10 cellular contexts compared by ENCODE assay signal in genomic region chr7:5549096-5549896, GRCh38. TPM values are rescaled to one million over a fixed set of nuclear protein-coding genes. Genes with fewer than 3 reads are reported as not detected.
DNase-seq lines count a peak whose midpoint lies in the region; ATAC-seq and TF ChIP-seq lines count a peak whose summit lies in the region.
"Had no signal": no experiment of that assay in that cellular context is flagged by ENCODE, and none has a peak within 500 bp of the region (broad histone marks: within the 10 kb centered on the region; RNA-seq: fewer than 3 reads in every experiment).

No MANE protein-coding gene starts in this region.

- CTCF ChIA-PET in activated CD4-positive, alpha-beta memory T cell treated with anti-CD3 and anti-CD28 coated beads, Interleukin-2, amount 10 ng/mL, durations not matched to agents 7 days and 5 days (lab: Charles Lee), result interaction anchor here (0.6 to 2.3 kb wide), 5 partner anchors 9 to 143 kb away, joined by 3 to 6 read pairs (median 4); no protein-coding TSS in a partner anchor

- ATAC-seq in HG02642 (IDR thresholded peaks at IDR 0.05; ENCODE audit: poor library complexity, unreplicated experiment), result no peak
- ATAC-seq in HG02678 (IDR thresholded peaks at IDR 0.05; ENCODE audit: unreplicated experiment), result no peak

- no peak for TF ChIP-seq CTCF in tibial nerve (IDR thresholded peaks at IDR 0.05)

- H3K4me1 Mint-ChIP-seq in activated CD4-positive, alpha-beta memory T cell treated with anti-CD3 and anti-CD28 coated beads, Interleukin-2, amount 10 ng/mL, durations not matched to agents 7 days and 5 days, result peaks cover 12% of the 10 kb centered on the region

- 62 to 68% methylated on average over 12 to 13 of the region's 13 CpGs for WGBS in tibial nerve, 2 donors

- H3K9me3 ChIP-seq in tibial nerve, result no peaks in the 10 kb centered on the region
- H3K9me3 ChIP-seq: SJCRH30 had no signal

- no peak for TF ChIP-seq EP300 in tibial nerve (IDR thresholded peaks at IDR 0.05)

- no peak overlapping the region for H3K4me3 ChIP-seq in tibial nerve
- H3K4me3 ChIP-seq: dorsolateral prefrontal cortex, SJCRH30 had no signal

- H3K27me3 ChIP-seq in tibial nerve, result no peaks in the 10 kb centered on the region
- H3K27me3 ChIP-seq: dorsolateral prefrontal cortex had no signal

- TF ChIP-seq POLR2A in tibial nerve (IDR thresholded peaks at IDR 0.05), result no peak

- no peaks in the 10 kb centered on the region for H3K9me3 Mint-ChIP-seq in activated CD4-positive, alpha-beta memory T cell treated with anti-CD3 and anti-CD28 coated beads, Interleukin-2, amount 10 ng/mL, durations not matched to agents 7 days and 5 days

- H3K36me3 Mint-ChIP-seq in activated CD4-positive, alpha-beta memory T cell treated with anti-CD3 and anti-CD28 coated beads, Interleukin-2, amount 10 ng/mL, durations not matched to agents 7 days and 5 days (ENCODE audit: low read depth), result no peaks in the 10 kb centered on the region

- POLR2A ChIA-PET in activated CD4-positive, alpha-beta memory T cell treated with anti-CD3 and anti-CD28 coated beads, Interleukin-2, amount 10 ng/mL, durations not matched to agents 7 days and 5 days (lab: Charles Lee), result interaction anchor here (1.9 kb wide), 1 partner anchor 11 kb away, joined by 5 read pairs; no protein-coding TSS in a partner anchor

- H3K4me1 ChIP-seq in tibial nerve, result peaks cover 0 to 8% (median 0%) of the 10 kb centered on the region in 4 donors

- DNase-seq in A172 (ENCODE audit: low spot score) (peak; percentile 99), GOT3 (lab: John Stamatoyannopoulos, UW) (peak; percentile 29), iPS-NIHi11 (ENCODE audit: low spot score) (peak; percentile 33), tibial nerve (ENCODE audit: low spot score in 2 of 2) (no peak)
- DNase-seq in activated CD4-positive, alpha-beta memory T cell treated with anti-CD3 and anti-CD28 coated beads, Interleukin-2, amount 10 ng/mL, durations not matched to agents 7 days and 5 days, result peak; percentile 30
- no peak for DNase-seq in stimulated activated CD4-positive, alpha-beta T cell treated with anti-CD3 and anti-CD28 coated beads, Interleukin-1b, Interleukin-23, amount 100 ng/mL, for 48 hours
- DNase-seq: dorsolateral prefrontal cortex, SJCRH30 had no signal

- H3K36me3 ChIP-seq in tibial nerve, result no peaks in the 10 kb centered on the region
- H3K36me3 ChIP-seq: SJCRH30 had no signal

- no peak overlapping the region for H3K27ac Mint-ChIP-seq in activated CD4-positive, alpha-beta memory T cell treated with anti-CD3 and anti-CD28 coated beads, Interleukin-2, amount 10 ng/mL, durations not matched to agents 7 days and 5 days

- H3K27me3 Mint-ChIP-seq in activated CD4-positive, alpha-beta memory T cell treated with anti-CD3 and anti-CD28 coated beads, Interleukin-2, amount 10 ng/mL, durations not matched to agents 7 days and 5 days, result peaks cover 17% of the 10 kb centered on the region

- H3K27ac ChIP-seq in tibial nerve, result peak overlapping the region in 1 of 4 donors; percentile 66
- H3K27ac ChIP-seq: dorsolateral prefrontal cortex, SJCRH30 had no signal

- H3K4me3 Mint-ChIP-seq in activated CD4-positive, alpha-beta memory T cell treated with anti-CD3 and anti-CD28 coated beads, Interleukin-2, amount 10 ng/mL, durations not matched to agents 7 days and 5 days, result no peak overlapping the region

RNA-seq across cellular contexts. Expression of gene ACTB, which starts 18.9 kb away (rescaled TPM):
- 4,174 and 4,857 TPM in 2 replicates for total RNA-seq in A172 (2014; rRNA removed; shearing (Covaris generic))
- total RNA-seq in activated CD4-positive, alpha-beta memory T cell treated with anti-CD3 and anti-CD28 coated beads, Interleukin-2, amount 10 ng/mL, durations not matched to agents 7 days and 5 days, result over 10,000 TPM; 11,429 to 11,435 TPM
- 1,000 to 10,000 TPM; 2,341 to 3,557 (median 2,894) TPM for total RNA-seq in tibial nerve

RNA-seq across cellular contexts. Expression of gene FBXL18, which starts 35.7 kb away (rescaled TPM):
- total RNA-seq in A172 (2014; rRNA removed; shearing (Covaris generic)), result 7.9 and 8.0 TPM in 2 replicates
- total RNA-seq in activated CD4-positive, alpha-beta memory T cell treated with anti-CD3 and anti-CD28 coated beads, Interleukin-2, amount 10 ng/mL, durations not matched to agents 7 days and 5 days, result 10 to 100 TPM in 1 of 2 experiments, 1 to 10 TPM in 1; 9.4 to 10.1 TPM
- 10 to 100 TPM in 1 of 4 donors, 1 to 10 TPM in 3; 7.0 to 10.5 (median 8.2) TPM for total RNA-seq in tibial nerve

RNA-seq across cellular contexts. Expression of gene FSCN1, which starts 43.3 kb away (rescaled TPM):
- total RNA-seq in A172 (2014; rRNA removed; shearing (Covaris generic)), result 207 and 208 TPM in 2 replicates
- 10 to 100 TPM in 1 of 2 experiments, 1 to 10 TPM in 1; 9.7 to 11.1 TPM for total RNA-seq in activated CD4-positive, alpha-beta memory T cell treated with anti-CD3 and anti-CD28 coated beads, Interleukin-2, amount 10 ng/mL, durations not matched to agents 7 days and 5 days
- 100 to 1,000 TPM in 3 of 4 donors, 10 to 100 TPM in 1; 88.8 to 197 (median 145) TPM for total RNA-seq in tibial nerve

Comparison
In these comparisons a context has a peak if more than half of its experiments do, and no peak if none do; other contexts are left out.
1. DNase-seq: peak in A172 (single experiment), GOT3 (single experiment), activated CD4-positive, alpha-beta memory T cell treated with anti-CD3 and anti-CD28 coated beads, Interleukin-2, amount 10 ng/mL, durations not matched to agents 7 days and 5 days (single experiment) and iPS-NIHi11 (single experiment); none in tibial nerve (0 of 2) and stimulated activated CD4-positive, alpha-beta T cell treated with anti-CD3 and anti-CD28 coated beads, Interleukin-1b, Interleukin-23, amount 100 ng/mL, for 48 hours (single experiment).
2. RNA of gene FSCN1, which starts 43.3 kb away (total RNA-seq): 207 to 208 TPM in A172 and 88.8 to 197 TPM in tibial nerve; 9.7 to 11.1 TPM in activated CD4-positive, alpha-beta memory T cell treated with anti-CD3 and anti-CD28 coated beads, Interleukin-2, amount 10 ng/mL, durations not matched to agents 7 days and 5 days; every median in the first group is over 4 times any median in the second.